ENCODE assay signal across 2 cellular contexts in genomic region chr17:76927577-76927976, GRCh38.
TF ChIP-seq lines count a peak whose summit lies in the region.

No MANE protein-coding gene starts in this region.

TF ChIP-seq in A549, 52 proteins besides CTCF, POLR2A, EP300 and RAD21:
- TF ChIP-seq SREBF2 (IDR thresholded peaks at IDR 0.05): no peak
- no peak for TF ChIP-seq PBX3 (IDR thresholded peaks at IDR 0.05)
- TF ChIP-seq RNF2 (IDR thresholded peaks at IDR 0.05; ENCODE audit: borderline replicate concordance, low read depth): no peak
- no peak for TF ChIP-seq MAZ (IDR thresholded peaks at IDR 0.05; ENCODE audit: borderline replicate concordance, low read depth, low read length)
- TF ChIP-seq RCOR1 (IDR thresholded peaks at IDR 0.05; ENCODE audit: low read depth, low read length): no peak
- TF ChIP-seq HDAC2 (IDR thresholded peaks at IDR 0.05): no peak

TF ChIP-seq in H1, 55 proteins besides CTCF, POLR2A, EP300 and RAD21:
- no peak for TF ChIP-seq SAP30 (IDR thresholded peaks at IDR 0.05; ENCODE audit: insufficient read depth, insufficient replicate concordance, low read length)
- TF ChIP-seq, protein P1, sequence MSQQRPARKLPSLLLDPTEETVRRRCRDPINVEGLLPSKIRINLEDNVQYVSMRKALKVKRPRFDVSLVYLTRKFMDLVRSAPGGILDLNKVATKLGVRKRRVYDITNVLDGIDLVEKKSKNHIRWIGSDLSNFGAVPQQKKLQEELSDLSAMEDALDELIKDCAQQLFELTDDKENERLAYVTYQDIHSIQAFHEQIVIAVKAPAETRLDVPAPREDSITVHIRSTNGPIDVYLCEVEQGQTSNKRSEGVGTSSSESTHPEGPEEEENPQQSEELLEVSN (IDR thresholded peaks at IDR 0.05): no peak
- no peak for TF ChIP-seq BRCA1 (IDR thresholded peaks at IDR 0.05; ENCODE audit: low read depth, low read length)
- TF ChIP-seq YY1 (IDR thresholded peaks at IDR 0.05; ENCODE audit: low read depth, low read length): no peak
- TF ChIP-seq SIN3A (conservative IDR thresholded peaks at IDR 0.05 in 1 of 2, IDR thresholded peaks at IDR 0.05 in 1 of 2; ENCODE audit: low read depth in 1 of 2, low read length in 2 of 2): no peak
- no peak for TF ChIP-seq JUND (IDR thresholded peaks at IDR 0.05; ENCODE audit: low read length)
- no peak for TF ChIP-seq TCF12 (IDR thresholded peaks at IDR 0.05; ENCODE audit: low read depth, low read length)
- TF ChIP-seq CHD7 (IDR thresholded peaks at IDR 0.05; ENCODE audit: insufficient replicate concordance, low read length): no peak
- TF ChIP-seq RBBP5 (IDR thresholded peaks at IDR 0.05; ENCODE audit: borderline replicate concordance, low read depth, low read length): no peak
- TF ChIP-seq RFX5 (IDR thresholded peaks at IDR 0.05; ENCODE audit: borderline replicate concordance, low read depth, low read length): no peak
- no peak for TF ChIP-seq ATF3 (IDR thresholded peaks at IDR 0.05; ENCODE audit: insufficient read depth, low read depth, low read length)
- TF ChIP-seq GTF2F1 (IDR thresholded peaks at IDR 0.05; ENCODE audit: borderline replicate concordance, low read depth, low read length): no peak
- no peak for TF ChIP-seq POU5F1 (IDR thresholded peaks at IDR 0.05; ENCODE audit: low read depth, low read length)
- TF ChIP-seq HDAC2 (IDR thresholded peaks at IDR 0.05; ENCODE audit: borderline replicate concordance in 1 of 2, low read depth in 2 of 2, low read length in 2 of 2): no peak
- TF ChIP-seq CEBPB (IDR thresholded peaks at IDR 0.05; ENCODE audit: low read depth, low read length): no peak
